ENCODE assay signal across 1 cellular context in genomic region chr12:65923228-65923627, GRCh38.
TF ChIP-seq lines count a peak whose summit lies in the region.

No MANE protein-coding gene starts in this region.

TF ChIP-seq in IMR-90, 13 proteins besides CTCF, POLR2A, EP300 and RAD21 (continued from another document):
- no peak for TF ChIP-seq ELK1 (IDR thresholded peaks at IDR 0.05; ENCODE audit: borderline replicate concordance, low read depth, low read length)
